18 cellular contexts compared by ENCODE assay signal in the genomic region with DNA sequence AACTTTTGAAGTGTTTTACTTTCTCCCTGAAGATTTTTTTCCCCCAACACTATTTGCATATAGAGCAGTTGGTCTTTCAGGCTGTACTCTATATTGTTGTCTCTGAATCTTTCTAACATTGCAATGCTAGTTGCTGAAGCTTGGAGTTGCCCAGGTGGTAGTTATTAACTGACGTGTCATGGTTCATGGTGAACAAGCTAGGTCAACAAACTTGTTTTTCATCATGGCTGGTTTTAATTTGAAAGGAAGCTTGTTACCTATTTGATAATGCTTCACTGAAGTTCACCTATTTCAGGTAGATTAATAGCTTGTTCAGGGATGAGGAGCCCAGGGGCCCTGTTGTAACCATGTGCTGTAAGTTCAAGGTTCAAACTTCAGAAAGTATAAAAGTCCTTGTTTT.
DNase-seq lines count a peak whose midpoint lies in the region; ATAC-seq lines count a peak whose summit lies in the region.
"Had no signal": no experiment of that assay in that cellular context is flagged by ENCODE, and none has a peak within 500 bp of the region (broad histone marks: within the 10 kb centered on the region; RNA-seq: fewer than 3 reads in every experiment).

No MANE protein-coding gene starts in this region.

- no peaks in the 10 kb centered on the region for H3K27me3 ChIP-seq in mesendoderm (ENCODE audit: insufficient read depth, low read length, poor library complexity)

- DNase-seq in NCI-H2171 treated with DMSO at 0.1 percent for 48 hours (lab: John Stamatoyannopoulos, UW) (peak; percentile 14), NCI-H2171 (lab: John Stamatoyannopoulos, UW) (no peak), NCI-H345 (lab: John Stamatoyannopoulos, UW) (peak; percentile 10), naive B cell (no peak), mesendoderm (no peak)
- DNase-seq in activated naive CD4-positive, alpha-beta T cell treated with anti-CD3 and anti-CD28 coated beads, Interleukin-2, amount 10 ng/mL, durations not matched to agents 7 days and 5 days: no peak
- DNase-seq: CD8-positive, alpha-beta memory T cell; NCI-H146; NCI-H2081 treated with DMSO at 0.1 percent for 48 hours; NCI-H226; NCI-H774; Right ventricle myocardium superior; T-cell had no signal

- no peak overlapping the region for H3K23ac ChIP-seq in mesendoderm (ENCODE audit: low read length)

- H3K36me3 ChIP-seq in mesendoderm (ENCODE audit: control insufficient read depth, insufficient read depth, low read length): no peaks in the 10 kb centered on the region
- H3K36me3 ChIP-seq: HAP-1 had no signal

- H2BK15ac ChIP-seq in mesendoderm (replicated peaks; ENCODE audit: low read depth): no peak overlapping the region

- CTCF ChIA-PET in activated naive CD4-positive, alpha-beta T cell treated with anti-CD3 and anti-CD28 coated beads, Interleukin-2, amount 10 ng/mL, durations not matched to agents 7 days and 5 days (lab: Charles Lee): interaction anchor here (0.6 kb wide), 1 partner anchor 1667 kb away, joined by 3 read pairs; no protein-coding TSS in a partner anchor

- H3K4me1 Mint-ChIP-seq in dendritic cell treated with granulocyte-macrophage colony-stimulating factor and Interleukin-4, amounts not matched to agents 40 ng/mL and 50 ng/mL, for 4 days (ENCODE audit: low read depth): peaks cover 48% of the 10 kb centered on the region
- peaks cover 22 to 31% (median 29%) of the 10 kb centered on the region in 3 donors for H3K4me1 Mint-ChIP-seq in naive B cell
- H3K4me1 Mint-ChIP-seq in activated naive CD4-positive, alpha-beta T cell treated with anti-CD3 and anti-CD28 coated beads, Interleukin-2, amount 10 ng/mL, durations not matched to agents 7 days and 5 days: no peaks in the 10 kb centered on the region
- H3K4me1 Mint-ChIP-seq: CD8-positive, alpha-beta memory T cell; T-cell had no signal

- H3K79me2 ChIP-seq in mesendoderm (ENCODE audit: control insufficient read depth, insufficient read depth, low read length): no peaks in the 10 kb centered on the region

- no peak overlapping the region for H2AK5ac ChIP-seq in mesendoderm (ENCODE audit: low read length)

- no peak overlapping the region for H3K4ac ChIP-seq in mesendoderm (ENCODE audit: low read depth, low read length)

- intact Hi-C loops in dendritic cell treated with granulocyte-macrophage colony-stimulating factor and Interleukin-4, amounts not matched to agents 40 ng/mL and 50 ng/mL, for 4 days (cut with micrococcal nuclease): no loop called here

- no peak overlapping the region for H4K8ac ChIP-seq in mesendoderm (ENCODE audit: low read depth, low read length)

- no peak overlapping the region for H3K18ac ChIP-seq in mesendoderm (ENCODE audit: low read length)

- no peaks in the 10 kb centered on the region for H3K36me3 Mint-ChIP-seq in dendritic cell treated with granulocyte-macrophage colony-stimulating factor and Interleukin-4, amounts not matched to agents 40 ng/mL and 50 ng/mL, for 4 days (ENCODE audit: low read depth)
- H3K36me3 Mint-ChIP-seq in naive B cell: no peaks in the 10 kb centered on the region
- no peaks in the 10 kb centered on the region for H3K36me3 Mint-ChIP-seq in activated naive CD4-positive, alpha-beta T cell treated with anti-CD3 and anti-CD28 coated beads, Interleukin-2, amount 10 ng/mL, durations not matched to agents 7 days and 5 days
- H3K36me3 Mint-ChIP-seq: CD8-positive, alpha-beta memory T cell; IgD-negative memory B cell; T-cell had no signal

- no peak overlapping the region for H2BK120ac ChIP-seq in mesendoderm (ENCODE audit: low read depth, low read length)

- H3K4me2 ChIP-seq in mesendoderm (ENCODE audit: low read length): no peak overlapping the region

- H2BK5ac ChIP-seq in mesendoderm (ENCODE audit: low read length): no peak overlapping the region

- ATAC-seq in naive B cell (ENCODE audit: low read depth in 2 of 2) (peak; percentile 13 to 37), HG03159 (IDR thresholded peaks at IDR 0.05; ENCODE audit: unreplicated experiment) (no peak)
- ATAC-seq: T-cell had no signal

- H3K4me3 Mint-ChIP-seq in dendritic cell treated with granulocyte-macrophage colony-stimulating factor and Interleukin-4, amounts not matched to agents 40 ng/mL and 50 ng/mL, for 4 days: no peak overlapping the region
- no peak overlapping the region for H3K4me3 Mint-ChIP-seq in naive B cell
- H3K4me3 Mint-ChIP-seq in activated naive CD4-positive, alpha-beta T cell treated with anti-CD3 and anti-CD28 coated beads, Interleukin-2, amount 10 ng/mL, durations not matched to agents 7 days and 5 days: no peak overlapping the region
- H3K4me3 Mint-ChIP-seq: CD8-positive, alpha-beta memory T cell; IgD-negative memory B cell; T-cell had no signal

- no peak overlapping the region for H3K27ac ChIP-seq in mesendoderm (ENCODE audit: low read depth, low read length)
- H3K27ac ChIP-seq: SK-N-MC had no signal

- peak overlapping the region; percentile 45 for H3K27ac Mint-ChIP-seq in dendritic cell treated with granulocyte-macrophage colony-stimulating factor and Interleukin-4, amounts not matched to agents 40 ng/mL and 50 ng/mL, for 4 days
- H3K27ac Mint-ChIP-seq in naive B cell: peak overlapping the region in 5 of 6 donors; percentile 5 to 75 (median 69)
- no peak overlapping the region for H3K27ac Mint-ChIP-seq in activated naive CD4-positive, alpha-beta T cell treated with anti-CD3 and anti-CD28 coated beads, Interleukin-2, amount 10 ng/mL, durations not matched to agents 7 days and 5 days
- H3K27ac Mint-ChIP-seq: CD8-positive, alpha-beta memory T cell; T-cell had no signal

- H4K5ac ChIP-seq in mesendoderm (ENCODE audit: low read length): no peak overlapping the region

- no CpG with 5 or more reads among the region's 1 CpG for WGBS in mesendoderm (ENCODE audit: extremely low coverage, insufficient coverage, low lambda C conversion rate)

- no peaks in the 10 kb centered on the region for H3K4me1 ChIP-seq in mesendoderm (ENCODE audit: control insufficient read depth, low read depth, low read length)
- H3K4me1 ChIP-seq: HAP-1 had no signal

- H3K9me3 Mint-ChIP-seq in dendritic cell treated with granulocyte-macrophage colony-stimulating factor and Interleukin-4, amounts not matched to agents 40 ng/mL and 50 ng/mL, for 4 days: no peaks in the 10 kb centered on the region
- no peaks in the 10 kb centered on the region for H3K9me3 Mint-ChIP-seq in naive B cell
- no peaks in the 10 kb centered on the region for H3K9me3 Mint-ChIP-seq in activated naive CD4-positive, alpha-beta T cell treated with anti-CD3 and anti-CD28 coated beads, Interleukin-2, amount 10 ng/mL, durations not matched to agents 7 days and 5 days
- H3K9me3 Mint-ChIP-seq: CD8-positive, alpha-beta memory T cell; IgD-negative memory B cell; T-cell had no signal

- no peaks in the 10 kb centered on the region for H3K27me3 Mint-ChIP-seq in dendritic cell treated with granulocyte-macrophage colony-stimulating factor and Interleukin-4, amounts not matched to agents 40 ng/mL and 50 ng/mL, for 4 days
- H3K27me3 Mint-ChIP-seq in naive B cell: no peaks in the 10 kb centered on the region
- H3K27me3 Mint-ChIP-seq in activated naive CD4-positive, alpha-beta T cell treated with anti-CD3 and anti-CD28 coated beads, Interleukin-2, amount 10 ng/mL, durations not matched to agents 7 days and 5 days: no peaks in the 10 kb centered on the region
- H3K27me3 Mint-ChIP-seq: CD8-positive, alpha-beta memory T cell; IgD-negative memory B cell; T-cell had no signal

- no peaks in the 10 kb centered on the region for H3K79me1 ChIP-seq in mesendoderm (ENCODE audit: low read length)

- no peak overlapping the region for H3K9ac ChIP-seq in mesendoderm (ENCODE audit: low read length)

- no peak overlapping the region for H3K4me3 ChIP-seq in mesendoderm (ENCODE audit: low read length)
- H3K4me3 ChIP-seq: HAP-1, SK-N-MC had no signal

- no peak overlapping the region for H3K56ac ChIP-seq in mesendoderm (ENCODE audit: low read length)

Comparison
In these comparisons a context has a peak if more than half of its experiments do, and no peak if none do; other contexts are left out.
1. DNase-seq: peak in NCI-H2171 treated with DMSO at 0.1 percent for 48 hours (single experiment) and NCI-H345 (single experiment); none in NCI-H2171 (single experiment), naive B cell (single experiment), activated naive CD4-positive, alpha-beta T cell treated with anti-CD3 and anti-CD28 coated beads, Interleukin-2, amount 10 ng/mL, durations not matched to agents 7 days and 5 days (single experiment) and mesendoderm (single experiment).